In the genomic region with DNA sequence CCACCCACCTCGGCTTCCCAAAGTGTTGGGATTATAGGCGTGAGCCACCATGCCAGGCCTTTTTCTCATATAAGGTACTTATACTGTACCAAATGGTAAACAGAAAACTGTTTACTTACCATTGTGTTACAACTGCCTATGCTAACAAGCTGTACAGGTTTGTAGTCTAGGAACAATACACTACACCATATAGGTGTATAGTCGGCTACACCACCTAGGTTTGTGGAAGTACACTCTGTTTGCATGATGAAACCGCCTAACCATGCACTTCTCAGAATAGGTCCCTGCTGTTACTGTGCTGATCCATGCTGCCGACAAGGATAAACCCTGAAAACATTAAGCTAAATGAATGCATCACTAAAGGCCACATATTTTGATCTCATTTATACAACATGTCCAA, we compare ENCODE assay signal across 14 cellular contexts. TPM values are rescaled to one million over a fixed set of nuclear protein-coding genes. Genes with fewer than 3 reads are reported as not detected.
DNase-seq lines count a peak whose midpoint lies in the region; ATAC-seq, FAIRE-seq and TF ChIP-seq lines count a peak whose summit lies in the region.
"Had no signal": no experiment of that assay in that cellular context is flagged by ENCODE, and none has a peak within 500 bp of the region (broad histone marks: within the 10 kb centered on the region; RNA-seq: fewer than 3 reads in every experiment).

No MANE protein-coding gene starts in this region.

- TF ChIP-seq CTCF in natural killer cell (IDR thresholded peaks at IDR 0.05) (no peak), LNCaP clone FGC (IDR thresholded peaks at IDR 0.05; ENCODE audit: control insufficient read depth, extremely low read depth, insufficient read depth) (no peak), GM12878 (IDR thresholded peaks at IDR 0.05 in 2 of 3, conservative IDR thresholded peaks at IDR 0.05 in 1 of 3; ENCODE audit: control insufficient read depth in 2 of 3, extremely low read depth in 1 of 3, insufficient read depth in 1 of 3, low read depth in 3 of 3, low read length in 3 of 3) (no peak)

- WGBS in GM12878 (ENCODE audit: insufficient coverage, insufficient replicate concordance, low lambda C conversion rate, missing lambda C conversion rate): 90% methylated on average over 5 of the region's 5 CpGs

- H3K9ac ChIP-seq in GM12878 (ENCODE audit: control insufficient read depth, insufficient read depth, low read length): no peak overlapping the region

- ATAC-seq in natural killer cell (peak in 1 of 3 donors; percentile 12), GM12878 (peak; percentile 22; the same call in 2 of the 3 replicates), GM19397 (IDR thresholded peaks at IDR 0.05; ENCODE audit: unreplicated experiment) (no peak)
- no peak for ATAC-seq in natural killer cell treated with Interleukin-12 subunit alpha and Interleukin-12 subunit beta and Interleukin-15 and Interleukin-18, amount 100 ng/mL, for 72 hours

- H3K36me3 Mint-ChIP-seq in natural killer cell: peaks cover 16% of the 10 kb centered on the region
- peaks cover 22% of the 10 kb centered on the region for H3K36me3 Mint-ChIP-seq in natural killer cell treated with Interleukin-12 subunit alpha and Interleukin-12 subunit beta and Interleukin-15 and Interleukin-18, amount 100 ng/mL, for 72 hours

- no peaks in the 10 kb centered on the region for H3K27me3 ChIP-seq in GM12878 (replicated peaks in 1 of 2; ENCODE audit: control insufficient read depth in 2 of 2, insufficient read depth in 2 of 2, low read length in 1 of 2)
- H3K27me3 ChIP-seq: SJCRH30 had no signal

- no peak for FAIRE-seq in GM12878 (lab: Jason Lieb, UNC)

- CTCF ChIA-PET in GM12878 (lab: Yijun Ruan, JAX): interaction anchor here (0.8 kb wide), 1 partner anchor 1204 kb away, joined by 3 read pairs; no protein-coding TSS in a partner anchor

- no peaks in the 10 kb centered on the region for H4K20me1 ChIP-seq in GM12878 (ENCODE audit: control insufficient read depth, insufficient read depth)

- no peaks in the 10 kb centered on the region for H3K9me3 ChIP-seq in GM12878 (replicated peaks; ENCODE audit: control insufficient read depth, insufficient read depth, low read length)
- H3K9me3 ChIP-seq: HAP-1, SJCRH30 had no signal

- intact Hi-C loops in natural killer cell (cut with micrococcal nuclease): no loop called here
- intact Hi-C loops in GM12878 (cut with micrococcal nuclease; ENCODE audit: unreplicated experiment): no loop called here

- no TSS peak for BruUV-seq in GM12878 (replicated peaks; lab: Mats Ljungman, UMichigan)

- no peaks in the 10 kb centered on the region for H3K9me3 Mint-ChIP-seq in natural killer cell
- no peaks in the 10 kb centered on the region for H3K9me3 Mint-ChIP-seq in natural killer cell treated with Interleukin-12 subunit alpha and Interleukin-12 subunit beta and Interleukin-15 and Interleukin-18, amount 100 ng/mL, for 72 hours
- H3K9me3 Mint-ChIP-seq: IgD-negative memory B cell had no signal

- H3K36me3 ChIP-seq in GM12878 (ENCODE audit: control insufficient read depth in 2 of 2, insufficient read depth in 2 of 2, low read length in 1 of 2): peaks cover 7 to 19% of the 10 kb centered on the region in 2 experiments

- peaks cover 3% of the 10 kb centered on the region in 2 donors for H3K4me1 Mint-ChIP-seq in natural killer cell
- peaks cover 2 to 6% of the 10 kb centered on the region in 2 donors for H3K4me1 Mint-ChIP-seq in natural killer cell treated with Interleukin-12 subunit alpha and Interleukin-12 subunit beta and Interleukin-15 and Interleukin-18, amount 100 ng/mL, for 72 hours (ENCODE audit: low read depth in 2 of 2)
- H3K4me1 Mint-ChIP-seq: IgD-negative memory B cell had no signal

- in situ Hi-C loops in GM12878 (cut with MboI): loop anchor here (5.0 kb wide), 2 partner anchors 183 to 1213 kb away; no protein-coding TSS in a partner anchor

- peak overlapping the region; percentile 48 to 58 for H3K27ac Mint-ChIP-seq in natural killer cell
- no peak overlapping the region for H3K27ac Mint-ChIP-seq in natural killer cell treated with Interleukin-12 subunit alpha and Interleukin-12 subunit beta and Interleukin-15 and Interleukin-18, amount 100 ng/mL, for 72 hours

- DNase-seq in natural killer cell: no peak
- DNase-seq in natural killer cell treated with Interleukin-12 subunit alpha and Interleukin-12 subunit beta and Interleukin-15 and Interleukin-18, amount 100 ng/mL, for 72 hours (ENCODE audit: low spot score): no peak
- peak; percentile 72 for DNase-seq in LNCaP clone FGC (ENCODE audit: low read depth)
- DNase-seq in GM12878 (ENCODE audit: low read depth, low spot score): no peak
- no peak for DNase-seq in NCI-H526 (lab: John Stamatoyannopoulos, UW)
- DNase-seq in OCI-M1 (lab: John Stamatoyannopoulos, UW): no peak
- DNase-seq: GF-D8; NCI-H187; NK-92 treated with Interleukin-12 subunit alpha and Interleukin-12 subunit beta, amount 100 ng/mL, for 24 hours; RPMI8226; SJCRH30 had no signal

- no peak overlapping the region for H3K4me3 Mint-ChIP-seq in natural killer cell
- H3K4me3 Mint-ChIP-seq in natural killer cell treated with Interleukin-12 subunit alpha and Interleukin-12 subunit beta and Interleukin-15 and Interleukin-18, amount 100 ng/mL, for 72 hours: no peak overlapping the region
- H3K4me3 Mint-ChIP-seq: IgD-negative memory B cell had no signal

- no peak for TF ChIP-seq EP300 in GM12878 (IDR thresholded peaks at IDR 0.05; ENCODE audit: borderline replicate concordance in 1 of 2, control insufficient read depth in 1 of 2, low read depth in 2 of 2, low read length in 2 of 2)

- H3K27me3 Mint-ChIP-seq in natural killer cell (ENCODE audit: low read depth in 2 of 2): no peaks in the 10 kb centered on the region
- H3K27me3 Mint-ChIP-seq in natural killer cell treated with Interleukin-12 subunit alpha and Interleukin-12 subunit beta and Interleukin-15 and Interleukin-18, amount 100 ng/mL, for 72 hours: no peaks in the 10 kb centered on the region
- H3K27me3 Mint-ChIP-seq: IgD-negative memory B cell had no signal

- no peak overlapping the region for H3K4me3 ChIP-seq in LNCaP clone FGC (ENCODE audit: low read depth, low read length)
- H3K4me3 ChIP-seq in GM12878: no peak overlapping the region
- H3K4me3 ChIP-seq: HAP-1, SJCRH30 had no signal

- H3K79me2 ChIP-seq in GM12878 (ENCODE audit: control insufficient read depth, insufficient read depth, low read length): no peaks in the 10 kb centered on the region

- no peak for TF ChIP-seq POLR2A in GM12878 (IDR thresholded peaks at IDR 0.05; ENCODE audit: low read depth, low read length)

- SMC1A ChIA-PET in GM12878 (lab: Charles Lee; ENCODE audit: uncharacterized antibody, unreplicated experiment): interaction anchor here (0.6 to 1.5 kb wide), 3 partner anchors 24 to 1381 kb away, joined by 3 to 4 read pairs (median 3); no protein-coding TSS in a partner anchor

- H3K4me1 ChIP-seq in GM12878 (ENCODE audit: control insufficient read depth, insufficient read depth, low read length): no peaks in the 10 kb centered on the region
- H3K4me1 ChIP-seq: SJCRH30 had no signal

- no peak overlapping the region for H3K27ac ChIP-seq in GM12878 (ENCODE audit: control insufficient read depth, insufficient read depth)
- H3K27ac ChIP-seq: SJCRH30 had no signal

- TF ChIP-seq RAD21 in GM12878 (IDR thresholded peaks at IDR 0.05; ENCODE audit: insufficient read depth, low read depth, low read length): no peak

- POLR2A ChIA-PET in GM12878 (lab: Charles Lee): interaction anchor here (1.0 kb wide), 1 partner anchor 9 kb away, joined by 4 read pairs; no protein-coding TSS in a partner anchor

- RAD21 ChIA-PET in GM12878 (lab: Charles Lee; ENCODE audit: unreplicated experiment): no interaction called here

- H2AFZ ChIP-seq in GM12878 (ENCODE audit: control insufficient read depth, low read depth, low read length): no peak overlapping the region

- H3K4me2 ChIP-seq in GM12878 (ENCODE audit: control insufficient read depth, insufficient read depth): no peak overlapping the region

TF ChIP-seq in GM12878, 131 proteins besides CTCF, POLR2A, EP300 and RAD21:
- TF ChIP-seq CBX5 (IDR thresholded peaks at IDR 0.05; ENCODE audit: low read depth) (no peak), ZNF274 (IDR thresholded peaks at IDR 0.05; ENCODE audit: insufficient read depth, insufficient read length) (no peak), MYC (IDR thresholded peaks at IDR 0.05; ENCODE audit: insufficient read depth, insufficient read length, insufficient replicate concordance, low read length, severe bottlenecking) (no peak), SMARCA5 (IDR thresholded peaks at IDR 0.05) (no peak), NRF1 (conservative IDR thresholded peaks at IDR 0.05; ENCODE audit: low read depth, low read length) (no peak), POLR2AphosphoS5 (IDR thresholded peaks at IDR 0.05; ENCODE audit: low read length) (no peak; the same call in 1 of the 2 replicates), CBFB (IDR thresholded peaks at IDR 0.05; ENCODE audit: low read depth) (no peak)
TF ChIP-seq in GM12878: peak in this region for 0.

RNA-seq across cellular contexts. Expression of a gene that starts 18.9 kb away (rescaled TPM):
- total RNA-seq in natural killer cell (10 to 100 TPM; 71.8 to 83.2 (median 74.5) TPM), GM12878 (2014; rRNA removed) (58.6 and 74.7 TPM in 2 replicates), GM12878 (2014; rRNA removed; fragmentation: Illumina TruSeq; extraction: Trizol) (74.5 and 75.6 TPM in 2 replicates), GM12878 (2021) (71.8 and 74.1 TPM in 2 replicates)
- 10 to 100 TPM; 54.0 to 58.4 TPM for total RNA-seq in natural killer cell treated with Interleukin-12 subunit alpha and Interleukin-12 subunit beta and Interleukin-15 and Interleukin-18, amount 100 ng/mL, for 72 hours
- 54.2 and 54.9 TPM in 2 replicates for total RNA-seq in GM12878 (2013; cell fraction: nucleolus; rRNA removed)
- polyA plus RNA-seq in GM12878 (2011; ENCODE audit: low read depth): 32.3 TPM
- polyA plus RNA-seq in GM12878 (2011; rRNA removed) (26.2 and 37.4 TPM in 2 replicates), GM12878 (2014; fragmentation: Illumina TruSeq; extraction: Trizol) (57.7 and 67.2 TPM in 2 replicates), GM12878 (2014; fragmentation: Nextera tagmentation; extraction: Ambion mirVana) (10 to 100 TPM; 40.4 to 43.5 TPM), GM12878 (2014; rRNA removed) (33.6 and 33.8 TPM in 2 replicates), GM12878 (2016; fragmentation: Nextera tagmentation; extraction: Ambion mirVana) (10 to 100 TPM; 94.4 to 96.4 TPM)
- polyA plus RNA-seq in GM12878 (2011; cell fraction: cytosol; rRNA removed): 7.6 and 9.1 TPM in 2 replicates
- polyA plus RNA-seq in GM12878 (2011; cell fraction: nucleus; rRNA removed): 14.8 and 20.9 TPM in 2 replicates
- polyA plus RNA-seq in GM12878 (2012): 35.2 and 43.8 TPM in 2 replicates
- 30.4 and 50.9 TPM in 2 replicates for polyA minus RNA-seq in GM12878 (2011; rRNA and poly(A)+ RNA removed)
- polyA minus RNA-seq in GM12878 (2011; cell fraction: cytosol; rRNA and poly(A)+ RNA removed): 22.9 and 23.4 TPM in 2 replicates
- 17.0 and 23.0 TPM in 2 replicates for polyA minus RNA-seq in GM12878 (2011; cell fraction: nucleus; rRNA and poly(A)+ RNA removed)

Comparison
In these comparisons a context has a peak if more than half of its experiments do, and no peak if none do; other contexts are left out.
1. H3K27ac Mint-ChIP-seq: peak in natural killer cell (2 of 2); none in natural killer cell treated with Interleukin-12 subunit alpha and Interleukin-12 subunit beta and Interleukin-15 and Interleukin-18, amount 100 ng/mL, for 72 hours (0 of 2).